ENCODE assay signal across 1 cellular context in the genomic region with DNA sequence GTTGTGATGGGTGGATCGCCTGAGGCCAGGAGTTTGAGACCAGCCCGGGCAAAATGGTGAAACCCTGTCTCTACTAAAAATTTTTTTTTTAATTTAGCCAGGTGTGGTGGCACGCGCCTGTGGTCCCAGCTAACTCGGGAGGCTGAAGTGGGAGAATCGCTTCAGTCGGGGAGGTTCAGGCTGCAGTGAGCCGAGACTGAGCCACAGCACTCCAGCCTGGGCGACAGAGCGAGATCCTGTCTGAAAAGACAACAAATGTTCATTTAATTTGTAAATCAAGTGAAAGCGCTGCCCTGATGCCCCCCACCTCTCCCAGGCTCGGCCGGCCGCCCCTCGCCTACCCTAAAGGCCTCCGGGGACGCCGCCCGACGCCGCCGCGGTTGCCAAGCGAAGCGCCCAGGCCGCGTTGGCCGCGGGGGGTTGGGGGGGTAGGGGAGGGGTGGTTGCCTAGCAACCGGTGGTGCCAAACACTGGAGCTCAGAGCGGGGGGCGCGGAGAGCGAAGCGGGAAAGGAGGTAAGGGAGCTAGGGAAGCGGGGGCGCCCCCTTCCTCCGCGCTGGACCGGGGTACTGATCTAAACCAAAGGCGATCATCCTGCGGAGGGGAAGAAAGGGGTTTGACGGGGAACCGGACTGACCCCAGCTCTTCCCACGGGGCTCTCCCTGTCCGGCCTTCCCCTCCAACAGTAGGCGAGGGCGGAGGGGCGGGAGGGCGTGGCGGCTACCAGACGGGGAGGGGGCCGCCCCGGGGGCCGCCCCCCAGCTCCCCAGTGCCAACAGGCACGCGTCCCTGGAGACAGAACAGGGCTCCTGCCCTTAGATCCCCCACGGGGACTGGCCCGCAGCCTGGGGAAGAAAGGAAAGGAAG.
TF ChIP-seq lines count a peak whose summit lies in the region.

A gene with protein sequence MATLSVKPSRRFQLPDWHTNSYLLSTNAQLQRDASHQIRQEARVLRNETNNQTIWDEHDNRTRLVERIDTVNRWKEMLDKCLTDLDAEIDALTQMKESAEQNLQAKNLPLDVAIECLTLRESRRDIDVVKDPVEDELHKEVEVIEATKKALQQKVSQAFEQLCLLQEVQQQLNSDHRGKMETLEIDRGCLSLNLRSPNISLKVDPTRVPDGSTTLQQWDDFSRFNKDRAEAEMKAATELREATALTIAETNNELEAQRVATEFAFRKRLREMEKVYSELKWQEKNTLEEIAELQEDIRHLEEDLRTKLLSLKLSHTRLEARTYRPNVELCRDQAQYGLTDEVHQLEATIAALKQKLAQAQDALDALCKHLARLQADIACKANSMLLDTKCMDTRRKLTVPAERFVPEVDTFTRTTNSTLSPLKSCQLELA (plus strand): TSS at position 460 of the 867 bp plus-strand sequence. CDS start 828 bp downstream, outside the sequence.

TF ChIP-seq in IMR-90, 13 proteins besides CTCF, POLR2A, EP300 and RAD21 (continued from another document):
- TF ChIP-seq, protein P1, sequence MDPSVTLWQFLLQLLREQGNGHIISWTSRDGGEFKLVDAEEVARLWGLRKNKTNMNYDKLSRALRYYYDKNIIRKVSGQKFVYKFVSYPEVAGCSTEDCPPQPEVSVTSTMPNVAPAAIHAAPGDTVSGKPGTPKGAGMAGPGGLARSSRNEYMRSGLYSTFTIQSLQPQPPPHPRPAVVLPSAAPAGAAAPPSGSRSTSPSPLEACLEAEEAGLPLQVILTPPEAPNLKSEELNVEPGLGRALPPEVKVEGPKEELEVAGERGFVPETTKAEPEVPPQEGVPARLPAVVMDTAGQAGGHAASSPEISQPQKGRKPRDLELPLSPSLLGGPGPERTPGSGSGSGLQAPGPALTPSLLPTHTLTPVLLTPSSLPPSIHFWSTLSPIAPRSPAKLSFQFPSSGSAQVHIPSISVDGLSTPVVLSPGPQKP (IDR thresholded peaks at IDR 0.05; ENCODE audit: borderline replicate concordance, low read depth, low read length) = no peak
- TF ChIP-seq BHLHE40 (IDR thresholded peaks at IDR 0.05; ENCODE audit: low read depth, low read length) (no peak), CHD1 (IDR thresholded peaks at IDR 0.05; ENCODE audit: low read depth, low read length) (no peak), RCOR1 (IDR thresholded peaks at IDR 0.05; ENCODE audit: insufficient replicate concordance, low read length) (no peak), MAZ (IDR thresholded peaks at IDR 0.05; ENCODE audit: borderline replicate concordance, low read depth, low read length) (no peak; the same call in 1 of the 2 replicates), MAFK (IDR thresholded peaks at IDR 0.05; ENCODE audit: low read depth, low read length) (no peak), RFX5 (IDR thresholded peaks at IDR 0.05; ENCODE audit: low read depth, low read length) (no peak)
